ENCODE assay signal across 8 cellular contexts in the genomic region with DNA sequence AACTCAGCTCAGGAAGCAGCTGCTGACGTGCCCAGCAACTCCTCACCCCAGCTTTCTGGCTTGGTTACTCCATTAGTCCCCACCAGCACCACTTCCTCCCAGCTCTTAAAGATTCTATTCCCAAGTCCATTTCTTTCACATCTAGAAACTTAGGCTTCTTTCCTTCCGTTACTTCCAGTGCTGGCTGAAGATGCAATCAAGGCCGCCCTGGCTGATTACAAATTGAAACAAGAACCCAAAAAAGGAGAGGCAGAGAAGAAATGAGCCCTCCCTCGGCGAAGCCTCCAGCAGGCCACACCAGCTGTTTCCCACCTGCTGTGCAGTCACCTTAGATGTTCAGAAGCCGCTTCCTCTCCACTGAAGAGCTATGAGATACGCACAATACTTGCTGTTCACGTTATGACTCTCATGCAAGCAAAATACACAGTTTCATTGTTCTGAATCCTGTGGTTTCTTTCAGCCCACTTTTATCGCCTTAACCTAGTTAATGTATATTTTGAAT. TPM values are rescaled to one million over a fixed set of nuclear protein-coding genes. Genes with fewer than 3 reads are reported as not detected.
DNase-seq lines count a peak whose midpoint lies in the region; ATAC-seq lines count a peak whose summit lies in the region.

No MANE protein-coding gene starts in this region.

- ATAC-seq in GM18499 (IDR thresholded peaks at IDR 0.05; ENCODE audit: insufficient read depth, unreplicated experiment) (peak; percentile 65), HG02759 (IDR thresholded peaks at IDR 0.05; ENCODE audit: unreplicated experiment) (peak; percentile 71), left ventricle myocardium superior (no peak)

- peak overlapping the region; percentile 86 for H3K4me3 Mint-ChIP-seq in activated naive CD4-positive, alpha-beta T cell treated with anti-CD3 and anti-CD28 coated beads, Interleukin-2, amount 50 U/mL, for 24 hours

- H3K9me3 Mint-ChIP-seq in activated naive CD4-positive, alpha-beta T cell treated with anti-CD3 and anti-CD28 coated beads, Interleukin-2, amount 50 U/mL, for 24 hours, result no peaks in the 10 kb centered on the region

- H3K4me1 Mint-ChIP-seq in activated naive CD4-positive, alpha-beta T cell treated with anti-CD3 and anti-CD28 coated beads, Interleukin-2, amount 50 U/mL, for 24 hours, result peaks cover 92% of the 10 kb centered on the region

- peak; percentile 88 for DNase-seq in NCI-H345 treated with DMSO at 0.1 percent for 48 hours (lab: John Stamatoyannopoulos, UW; ENCODE audit: unreplicated experiment)
- DNase-seq in stimulated activated CD4-positive, alpha-beta T cell treated with anti-CD3 and anti-CD28 coated beads, Interleukin-4, amount 100 ng/mL, for 1 hour, result peak; percentile 66
- no peak for DNase-seq in GDM1 (lab: John Stamatoyannopoulos, UW)
- no peak for DNase-seq in left ventricle myocardium superior
- DNase-seq in cortex of kidney (lab: John Stamatoyannopoulos, UW), result no peak

- H3K27ac Mint-ChIP-seq in activated naive CD4-positive, alpha-beta T cell treated with anti-CD3 and anti-CD28 coated beads, Interleukin-2, amount 50 U/mL, for 24 hours, result peak overlapping the region; percentile 97

- intact Hi-C loops in left ventricle myocardium superior (cut with micrococcal nuclease), result loop anchor here (10.0 kb wide), 1 partner anchor 386 kb away; no protein-coding TSS in a partner anchor

- H3K27me3 Mint-ChIP-seq in activated naive CD4-positive, alpha-beta T cell treated with anti-CD3 and anti-CD28 coated beads, Interleukin-2, amount 50 U/mL, for 24 hours, result no peaks in the 10 kb centered on the region

- H3K36me3 Mint-ChIP-seq in activated naive CD4-positive, alpha-beta T cell treated with anti-CD3 and anti-CD28 coated beads, Interleukin-2, amount 50 U/mL, for 24 hours, result peaks cover 25% of the 10 kb centered on the region

RNA-seq across cellular contexts. Expression of gene ISCU, which starts 6.3 kb away (rescaled TPM):
- total RNA-seq in left ventricle myocardium superior, result 468 TPM

RNA-seq across cellular contexts. Expression of gene SART3, which starts 7.7 kb away (rescaled TPM):
- 24.7 TPM for total RNA-seq in left ventricle myocardium superior

RNA-seq across cellular contexts. Expression of gene TMEM119, which starts 29.2 kb away (rescaled TPM):
- 1.4 TPM for total RNA-seq in left ventricle myocardium superior

RNA-seq across cellular contexts. Expression of gene FICD, which starts 53.6 kb away (rescaled TPM):
- 3.2 TPM for total RNA-seq in left ventricle myocardium superior

Comparison
In these comparisons a context has a peak if more than half of its experiments do, and no peak if none do; other contexts are left out.
1. DNase-seq: peak in NCI-H345 treated with DMSO at 0.1 percent for 48 hours (single experiment) and stimulated activated CD4-positive, alpha-beta T cell treated with anti-CD3 and anti-CD28 coated beads, Interleukin-4, amount 100 ng/mL, for 1 hour (single experiment); none in GDM1 (single experiment), left ventricle myocardium superior (single experiment) and cortex of kidney (single experiment).